Comparison of ENCODE assay signal across 8 cellular contexts in genomic region chr17:64496786-64497564, GRCh38. TPM values are rescaled to one million over a fixed set of nuclear protein-coding genes. Genes with fewer than 3 reads are reported as not detected.
DNase-seq lines count a peak whose midpoint lies in the region; ATAC-seq, FAIRE-seq and TF ChIP-seq lines count a peak whose summit lies in the region.

TSS of gene POLG2 (minus strand) at chr17:64497054. CDS start at chr17:64496968, 86 bp downstream.

- peak; percentile 96 for FAIRE-seq in GM12892 (lab: Jason Lieb, UNC)

- intact Hi-C loops in heart left ventricle (cut with DNase I) (loop anchor here in 5 of 10 donors (5.0 to 10.0 kb wide), 3 partner anchors 75 to 192 kb away; no protein-coding TSS in a partner anchor), posterior cingulate gyrus (cut with DNase I) (no loop called here)

- DNase-seq in GM12892 (ENCODE audit: insufficient read length) (peak; percentile 78), NCI-H1436 treated with DMSO at 0.1 percent for 48 hours (lab: John Stamatoyannopoulos, UW) (peak; percentile 50), T follicular helper cell (ENCODE audit: low read depth) (peak; percentile 93), adipocyte (ENCODE audit: low read depth) (peak; percentile 97), heart left ventricle (peak; percentile 92 to 97 (median 95)), posterior cingulate gyrus (peak; percentile 84 to 99 (median 92)), upper lobe of left lung (peak; percentile 95 to 98)

- no peaks in the 10 kb centered on the region for H3K27me3 ChIP-seq in adipocyte (replicated peaks; ENCODE audit: control insufficient read depth, insufficient read depth, low read length)
- H3K27me3 ChIP-seq in heart left ventricle = no peaks in the 10 kb centered on the region
- H3K27me3 ChIP-seq in upper lobe of left lung = no peaks in the 10 kb centered on the region

- H3K4me1 ChIP-seq in adipocyte (ENCODE audit: control insufficient read depth, insufficient read depth, low read length) (peaks cover 64% of the 10 kb centered on the region), heart left ventricle (peaks cover 2 to 88% (median 50%) of the 10 kb centered on the region in 12 donors), upper lobe of left lung (peaks cover 36 to 65% (median 55%) of the 10 kb centered on the region in 4 donors)

- no peaks in the 10 kb centered on the region for H3K9me3 ChIP-seq in adipocyte (ENCODE audit: control insufficient read depth, low read length)
- H3K9me3 ChIP-seq in heart left ventricle = no peaks in the 10 kb centered on the region
- H3K9me3 ChIP-seq in upper lobe of left lung = no peaks in the 10 kb centered on the region

- peak; percentile 93 for TF ChIP-seq POLR2A in GM12892 (IDR thresholded peaks at IDR 0.05; ENCODE audit: low read depth, low read length)
- TF ChIP-seq POLR2A in heart left ventricle (IDR thresholded peaks at IDR 0.05) = peak in 1 of 2 donors; percentile 63
- peak in 3 of 4 donors; percentile 33 to 70 (median 49) for TF ChIP-seq POLR2A in upper lobe of left lung (IDR thresholded peaks at IDR 0.05)

- WGBS in heart left ventricle, 4 donors = 0 to 1% (median 1%) methylated on average over 35 to 50 of the region's 50 CpGs
- 1% methylated on average over 28 to 50 of the region's 50 CpGs for WGBS in upper lobe of left lung, 2 donors

- peak within 1 kb of the TSS; percentile 93 for H3K4me3 ChIP-seq in adipocyte (ENCODE audit: low read length)
- H3K4me3 ChIP-seq in heart left ventricle = peak within 1 kb of the TSS; percentile 44 to 89 (median 68)
- H3K4me3 ChIP-seq in upper lobe of left lung = peak within 1 kb of the TSS; percentile 61 to 73 (median 64)

- H3K9ac ChIP-seq in adipocyte (ENCODE audit: low read length) = peak within 1 kb of the TSS; percentile 93

- no peak for TF ChIP-seq EP300 in upper lobe of left lung (IDR thresholded peaks at IDR 0.05)

- TF ChIP-seq CTCF in heart left ventricle (IDR thresholded peaks at IDR 0.05) = peak in 11 of 12 donors; percentile 12 to 54 (median 32)
- peak; percentile 23 to 51 (median 30) for TF ChIP-seq CTCF in upper lobe of left lung (IDR thresholded peaks at IDR 0.05)

- ATAC-seq in HG02852 (IDR thresholded peaks at IDR 0.05; ENCODE audit: unreplicated experiment) (peak; percentile 87), heart left ventricle (peak; percentile 93 to 98 (median 96)), upper lobe of left lung (ENCODE audit: low FRiP score in 2 of 2) (peak; percentile 97)

- peaks cover 51% of the 10 kb centered on the region for H3K36me3 ChIP-seq in adipocyte (ENCODE audit: control insufficient read depth, insufficient read depth, low read length, severe bottlenecking)
- peaks cover 4 to 61% (median 61%) of the 10 kb centered on the region in 9 donors for H3K36me3 ChIP-seq in heart left ventricle
- H3K36me3 ChIP-seq in upper lobe of left lung = peaks cover 29 to 51% (median 43%) of the 10 kb centered on the region in 4 donors

- H3K27ac ChIP-seq in heart left ventricle (peak within 1 kb of the TSS; percentile 42 to 91 (median 83)), upper lobe of left lung (peak within 1 kb of the TSS; percentile 79 to 90 (median 80))

RNA-seq across cellular contexts. Expression of gene POLG2, which starts in this region (rescaled TPM):
- 24.1 TPM for polyA plus RNA-seq in GM12892 (2012; ENCODE audit: missing spikeins)
- total RNA-seq in heart left ventricle = 1 to 10 TPM; 1.4 to 8.7 (median 5.7) TPM
- polyA plus RNA-seq in heart left ventricle = 1 to 10 TPM; 5.4 to 5.9 TPM
- 10 to 100 TPM in 5 of 6 donors, 1 to 10 TPM in 1; 4.1 to 25.2 (median 12.6) TPM for total RNA-seq in upper lobe of left lung

Comparison
In these comparisons a context has a peak if more than half of its experiments do, and no peak if none do; other contexts are left out.
1. Peak in every context shown above with its lines: DNase-seq, ATAC-seq, H3K4me3 ChIP-seq and H3K27ac ChIP-seq.